16 cellular contexts compared by ENCODE assay signal in the genomic region with DNA sequence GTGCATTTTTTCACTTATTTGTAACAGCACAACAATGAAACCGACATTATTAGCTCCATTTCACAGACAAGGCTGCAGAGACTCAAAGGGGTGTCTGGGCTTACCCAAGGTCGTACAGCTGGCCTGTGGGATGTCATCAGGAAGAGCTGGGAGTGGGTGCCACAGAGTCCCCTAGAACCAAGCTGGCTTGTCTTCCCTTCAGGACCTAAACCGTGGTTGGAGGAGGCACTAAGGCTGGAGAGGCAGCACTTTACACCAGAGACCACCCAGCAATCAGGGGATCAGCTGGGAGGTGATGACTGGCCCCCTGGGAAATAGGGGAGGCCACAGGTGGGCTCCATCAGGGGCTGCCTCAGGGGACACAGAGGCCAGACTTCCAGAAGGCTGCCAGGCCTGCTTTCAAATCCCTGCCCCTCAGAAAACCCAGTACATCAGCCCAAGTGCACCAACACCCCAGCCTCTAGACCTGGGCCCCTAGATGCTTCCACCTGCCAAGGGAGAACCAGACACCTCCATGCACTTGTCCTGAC. TPM values are rescaled to one million over a fixed set of nuclear protein-coding genes. Genes with fewer than 3 reads are reported as not detected.
A peak's percentile ranks its signal among the peaks of the same experiment; 100 is the strongest.
DNase-seq lines count a peak whose midpoint lies in the region; ATAC-seq lines count a peak whose summit lies in the region.
"Had no signal": no experiment of that assay in that cellular context is flagged by ENCODE, and none has a peak within 500 bp of the region (broad histone marks: within the 10 kb centered on the region; RNA-seq: fewer than 3 reads in every experiment).

No MANE protein-coding gene starts in this region.

- CTCF ChIA-PET in activated CD8-positive, alpha-beta memory T cell treated with anti-CD3 and anti-CD28 coated beads, Interleukin-2, amount 10 ng/mL, durations not matched to agents 7 days and 5 days (lab: Charles Lee) = no interaction called here

- no peak for ATAC-seq in activated CD8-positive, alpha-beta memory T cell treated with anti-CD3 and anti-CD28 coated beads, Interleukin-2, amount 10 ng/mL, durations not matched to agents 7 days and 5 days
- ATAC-seq in left lobe of liver = no peak
- ATAC-seq: K562 had no signal

- no peaks in the 10 kb centered on the region for H3K9me3 Mint-ChIP-seq in activated CD8-positive, alpha-beta memory T cell treated with anti-CD3 and anti-CD28 coated beads, Interleukin-2, amount 10 ng/mL, durations not matched to agents 7 days and 5 days (ENCODE audit: low read depth)
- H3K9me3 Mint-ChIP-seq: HFFc6 had no signal

- no peak overlapping the region for H3K27ac Mint-ChIP-seq in activated CD8-positive, alpha-beta memory T cell treated with anti-CD3 and anti-CD28 coated beads, Interleukin-2, amount 10 ng/mL, durations not matched to agents 7 days and 5 days
- H3K27ac Mint-ChIP-seq: CD4-positive, alpha-beta memory T cell; HFFc6 had no signal

- peak; percentile 17 for DNase-seq in activated CD8-positive, alpha-beta memory T cell treated with anti-CD3 and anti-CD28 coated beads, Interleukin-2, amount 50 U/mL, for 48 hours
- no peak for DNase-seq in activated CD8-positive, alpha-beta memory T cell treated with anti-CD3 and anti-CD28 coated beads, Interleukin-2, amount 10 ng/mL, durations not matched to agents 7 days and 5 days
- DNase-seq in left lobe of liver (ENCODE audit: low spot score) (peak; percentile 19), posterior vena cava (ENCODE audit: low spot score) (peak; percentile 31), cardiac septum (ENCODE audit: low spot score) (no peak), midbrain (lab: John Stamatoyannopoulos, UW) (no peak), GM03348 (ENCODE audit: low spot score) (no peak)
- DNase-seq: ACHN; CD4-positive, alpha-beta memory T cell; DMS153; DMS79 treated with DMSO at 0.1 percent for 48 hours; HCEC 1CT; HFFc6 had no signal

- H3K4me3 Mint-ChIP-seq in activated CD8-positive, alpha-beta memory T cell treated with anti-CD3 and anti-CD28 coated beads, Interleukin-2, amount 10 ng/mL, durations not matched to agents 7 days and 5 days = no peak overlapping the region
- H3K4me3 Mint-ChIP-seq: CD4-positive, alpha-beta memory T cell; HFFc6 had no signal

- no peaks in the 10 kb centered on the region for H3K27me3 Mint-ChIP-seq in activated CD8-positive, alpha-beta memory T cell treated with anti-CD3 and anti-CD28 coated beads, Interleukin-2, amount 10 ng/mL, durations not matched to agents 7 days and 5 days
- H3K27me3 Mint-ChIP-seq: CD4-positive, alpha-beta memory T cell had no signal

- peaks cover 11% of the 10 kb centered on the region for H3K4me1 Mint-ChIP-seq in activated CD8-positive, alpha-beta memory T cell treated with anti-CD3 and anti-CD28 coated beads, Interleukin-2, amount 10 ng/mL, durations not matched to agents 7 days and 5 days

- peaks cover 4% of the 10 kb centered on the region for H3K36me3 Mint-ChIP-seq in activated CD8-positive, alpha-beta memory T cell treated with anti-CD3 and anti-CD28 coated beads, Interleukin-2, amount 10 ng/mL, durations not matched to agents 7 days and 5 days
- H3K36me3 Mint-ChIP-seq: CD4-positive, alpha-beta memory T cell had no signal

- intact Hi-C loops in posterior vena cava (cut with DNase I) (no loop called here), cardiac septum (cut with DNase I) (no loop called here)

RNA-seq across cellular contexts. Expression of a gene that starts 28.3 kb away (rescaled TPM):
- not detected for total RNA-seq in activated CD8-positive, alpha-beta memory T cell treated with anti-CD3 and anti-CD28 coated beads, Interleukin-2, amount 10 ng/mL, durations not matched to agents 7 days and 5 days
- 0.13 TPM for total RNA-seq in left lobe of liver
- 1 to 10 TPM; 6.1 to 6.2 TPM for total RNA-seq in posterior vena cava
- not detected for total RNA-seq in cardiac septum
- total RNA-seq: A172; CD4-positive, alpha-beta memory T cell; H4; HFFc6; K562 had no signal

Comparison
In these comparisons a context has a peak if more than half of its experiments do, and no peak if none do; other contexts are left out.
1. DNase-seq: peak in activated CD8-positive, alpha-beta memory T cell treated with anti-CD3 and anti-CD28 coated beads, Interleukin-2, amount 50 U/mL, for 48 hours (single experiment), left lobe of liver (single experiment) and posterior vena cava (single experiment); none in activated CD8-positive, alpha-beta memory T cell treated with anti-CD3 and anti-CD28 coated beads, Interleukin-2, amount 10 ng/mL, durations not matched to agents 7 days and 5 days (single experiment), cardiac septum (single experiment), midbrain (single experiment) and GM03348 (single experiment).